Comparison of ENCODE assay signal across 10 cellular contexts in the genomic region with DNA sequence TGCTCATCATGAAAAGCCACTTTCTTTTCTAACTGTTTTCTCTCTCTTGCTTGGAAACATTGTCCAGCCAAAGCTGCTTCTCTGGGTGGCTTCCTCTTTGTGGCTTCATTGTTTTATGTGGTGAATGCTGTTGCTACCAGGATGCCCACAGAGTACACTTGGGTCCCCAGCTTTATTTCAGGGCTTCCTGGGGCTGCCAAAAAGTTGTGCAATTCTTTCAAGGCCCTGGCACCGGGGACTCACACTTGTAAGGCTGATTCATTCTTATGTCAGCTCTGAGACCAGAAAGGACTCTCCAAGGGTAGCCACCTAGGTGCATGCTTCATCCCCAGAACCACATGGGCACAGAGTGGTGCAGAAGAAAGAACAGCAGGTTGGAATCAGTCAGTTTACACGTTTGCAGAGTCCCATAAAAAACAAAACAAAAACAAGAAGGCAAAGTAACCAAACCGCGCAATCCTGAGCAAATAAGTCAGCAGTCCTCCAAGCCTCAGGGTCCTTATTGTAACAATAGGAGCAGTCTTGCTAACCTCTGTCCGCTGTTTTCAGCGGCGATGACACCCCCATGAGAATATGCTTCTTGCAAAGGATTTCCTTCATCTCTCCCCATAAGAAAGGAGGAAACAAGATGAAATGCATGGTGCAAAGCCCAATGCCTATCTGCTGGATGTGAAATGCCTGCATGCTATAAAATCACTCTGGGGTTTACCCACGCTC.
DNase-seq lines count a peak whose midpoint lies in the region; ATAC-seq and TF ChIP-seq lines count a peak whose summit lies in the region.
"Had no signal": no experiment of that assay in that cellular context is flagged by ENCODE, and none has a peak within 500 bp of the region (broad histone marks: within the 10 kb centered on the region; RNA-seq: fewer than 3 reads in every experiment).

No MANE protein-coding gene starts in this region.

- no peaks in the 10 kb centered on the region for H3K79me2 ChIP-seq in Loucy (ENCODE audit: insufficient read depth, low read length)
- H3K79me2 ChIP-seq: parathyroid adenoma had no signal

- H3K9me2 ChIP-seq in Loucy (replicated peaks; ENCODE audit: low read depth, low read length): no peaks in the 10 kb centered on the region

- H3K9ac ChIP-seq in Loucy (ENCODE audit: low read depth, low read length, poor library complexity, severe bottlenecking): peak overlapping the region; percentile 38
- H3K9ac ChIP-seq: parathyroid adenoma had no signal

- no peak for TF ChIP-seq CTCF in Loucy (conservative IDR thresholded peaks at IDR 0.05; ENCODE audit: low read length)
- TF ChIP-seq CTCF in activated CD8-positive, alpha-beta T cell treated with anti-CD3 and anti-CD28 coated beads for 36 hours (IDR thresholded peaks at IDR 0.05): no peak
- no peak for TF ChIP-seq CTCF in lower lobe of right lung (IDR thresholded peaks at IDR 0.05)

- H3K27me3 Mint-ChIP-seq in activated CD8-positive, alpha-beta T cell treated with anti-CD3 and anti-CD28 coated beads for 36 hours: peaks cover 4% of the 10 kb centered on the region

- H3K9me3 ChIP-seq in Loucy (ENCODE audit: insufficient read depth, low read depth, low read length): no peaks in the 10 kb centered on the region
- no peaks in the 10 kb centered on the region for H3K9me3 ChIP-seq in lower lobe of right lung

- no peaks in the 10 kb centered on the region for H3K36me3 Mint-ChIP-seq in activated CD8-positive, alpha-beta T cell treated with anti-CD3 and anti-CD28 coated beads for 36 hours (ENCODE audit: low read depth)

- H3K4me2 ChIP-seq in Loucy (ENCODE audit: low read depth, low read length, poor library complexity, severe bottlenecking): peak overlapping the region; percentile 81

- H3K9me3 Mint-ChIP-seq in activated CD8-positive, alpha-beta T cell treated with anti-CD3 and anti-CD28 coated beads for 36 hours: no peaks in the 10 kb centered on the region

- H2AFZ ChIP-seq in Loucy (ENCODE audit: low read length): peak overlapping the region; percentile 21
- H2AFZ ChIP-seq: parathyroid adenoma had no signal

- H3K27ac Mint-ChIP-seq in activated CD8-positive, alpha-beta T cell treated with anti-CD3 and anti-CD28 coated beads for 36 hours: no peak overlapping the region

- no peak overlapping the region for H3K4me3 Mint-ChIP-seq in activated CD8-positive, alpha-beta T cell treated with anti-CD3 and anti-CD28 coated beads for 36 hours

- DNase-seq in COLO829 (ENCODE audit: low spot score) (peak; percentile 30), lower lobe of right lung (no peak)
- DNase-seq in activated CD8-positive, alpha-beta T cell treated with anti-CD3 and anti-CD28 coated beads for 36 hours: peak; percentile 39
- DNase-seq: kidney glomerular epithelial cell had no signal

- no peaks in the 10 kb centered on the region for H3K27me3 ChIP-seq in Loucy (ENCODE audit: insufficient read depth, low read length, poor library complexity, severe bottlenecking)
- H3K27me3 ChIP-seq in lower lobe of right lung (ENCODE audit: low read depth): no peaks in the 10 kb centered on the region

- peak; percentile 57 for ATAC-seq in activated CD8-positive, alpha-beta T cell treated with anti-CD3 and anti-CD28 coated beads for 36 hours
- ATAC-seq in lower lobe of right lung (peak; percentile 49 to 57), HG03135 (IDR thresholded peaks at IDR 0.05; ENCODE audit: unreplicated experiment) (no peak), HG03378 (IDR thresholded peaks at IDR 0.05; ENCODE audit: unreplicated experiment) (no peak), HG03571 (IDR thresholded peaks at IDR 0.05; ENCODE audit: unreplicated experiment) (no peak), GM18861 (IDR thresholded peaks at IDR 0.05; ENCODE audit: unreplicated experiment) (no peak)

- H3K4me1 Mint-ChIP-seq in activated CD8-positive, alpha-beta T cell treated with anti-CD3 and anti-CD28 coated beads for 36 hours (ENCODE audit: low read depth): peaks cover 27% of the 10 kb centered on the region

- H3K4me1 ChIP-seq in Loucy (ENCODE audit: insufficient read depth, low read length, poor library complexity, severe bottlenecking): peaks cover 31% of the 10 kb centered on the region
- no peaks in the 10 kb centered on the region for H3K4me1 ChIP-seq in lower lobe of right lung
- H3K4me1 ChIP-seq: parathyroid adenoma had no signal

- intact Hi-C loops in activated CD8-positive, alpha-beta T cell treated with anti-CD3 and anti-CD28 coated beads for 36 hours (cut with micrococcal nuclease): loop anchor here (5.0 kb wide), 1 partner anchor 157 kb away; no protein-coding TSS in a partner anchor
- intact Hi-C loops in lower lobe of right lung (cut with DNase I): no loop called here

- H3K27ac ChIP-seq in lower lobe of right lung: no peak overlapping the region
- H3K27ac ChIP-seq: parathyroid adenoma had no signal

- POLR2A ChIA-PET in activated CD8-positive, alpha-beta T cell treated with anti-CD3 and anti-CD28 coated beads for 36 hours (lab: Charles Lee): interaction anchor here (0.9 kb wide), 1 partner anchor 335 kb away, joined by 3 read pairs; no protein-coding TSS in a partner anchor

- CTCF ChIA-PET in activated CD8-positive, alpha-beta T cell treated with anti-CD3 and anti-CD28 coated beads for 36 hours (lab: Charles Lee): interaction anchor here (0.7 to 2.1 kb wide), 11 partner anchors 16 to 338 kb away, joined by 3 to 8 read pairs (median 4); no protein-coding TSS in a partner anchor

- H3K36me3 ChIP-seq in Loucy (ENCODE audit: insufficient read depth, low read length) (no peaks in the 10 kb centered on the region), lower lobe of right lung (no peaks in the 10 kb centered on the region)

- H3F3A ChIP-seq in Loucy (ENCODE audit: low read depth): peaks cover 3% of the 10 kb centered on the region; the same call in 1 of the 2 replicates

- H3K4me3 ChIP-seq in Loucy (ENCODE audit: low read length, poor library complexity, severe bottlenecking) (peak overlapping the region; percentile 55), lower lobe of right lung (no peak overlapping the region)

- no peaks in the 10 kb centered on the region for H4K20me1 ChIP-seq in Loucy (ENCODE audit: insufficient read depth, low read length, poor library complexity, severe bottlenecking)

Comparison
In these comparisons a context has a peak if more than half of its experiments do, and no peak if none do; other contexts are left out.
1. ATAC-seq: peak in activated CD8-positive, alpha-beta T cell treated with anti-CD3 and anti-CD28 coated beads for 36 hours (single experiment) and lower lobe of right lung (2 of 2); none in HG03135 (single experiment), HG03378 (single experiment), HG03571 (single experiment) and GM18861 (single experiment).